In the genomic region with DNA sequence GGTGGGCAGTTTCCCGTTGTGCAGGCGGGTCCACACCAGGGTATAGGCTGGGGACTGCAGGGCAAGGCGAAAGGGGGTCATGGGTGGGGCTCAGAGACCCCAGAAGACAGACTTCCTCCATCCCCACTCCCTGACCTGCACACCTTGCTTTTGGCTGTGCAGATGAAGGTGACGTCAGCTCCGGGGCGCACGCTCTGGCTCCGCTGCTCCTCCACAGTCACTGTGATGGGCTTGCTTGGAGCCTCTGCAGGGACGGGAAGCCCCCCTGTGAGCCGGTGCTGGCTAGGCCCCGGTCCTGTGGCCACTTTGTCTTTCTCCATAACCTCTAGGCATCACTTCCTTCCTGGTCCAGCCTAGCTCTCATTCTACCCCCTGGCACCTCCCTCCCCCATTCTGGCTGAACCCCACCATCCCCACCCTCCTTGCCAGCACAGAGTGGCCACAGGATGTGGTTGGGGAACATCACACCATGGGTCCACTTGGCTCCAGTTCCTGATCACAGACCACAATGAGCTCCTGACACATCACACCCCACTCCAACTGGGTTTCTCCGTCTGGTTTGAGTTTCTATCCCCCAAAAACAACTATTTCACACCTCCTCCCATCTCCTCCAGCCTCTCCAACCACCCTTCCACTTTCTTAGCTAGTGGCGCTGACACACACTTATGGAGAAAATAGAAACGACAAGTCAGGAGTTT, we compare ENCODE assay signal across 19 cellular contexts. TPM values are rescaled to one million over a fixed set of nuclear protein-coding genes. Genes with fewer than 3 reads are reported as not detected.
DNase-seq lines count a peak whose midpoint lies in the region; ATAC-seq and TF ChIP-seq lines count a peak whose summit lies in the region.
"Had no signal": no experiment of that assay in that cellular context is flagged by ENCODE, and none has a peak within 500 bp of the region (broad histone marks: within the 10 kb centered on the region; RNA-seq: fewer than 3 reads in every experiment).

No MANE protein-coding gene starts in this region.

- no peak overlapping the region for H4K8ac ChIP-seq in H9 (replicated peaks; ENCODE audit: insufficient read length, low read depth, low read length)

- H3K27ac Mint-ChIP-seq in H9 = peak overlapping the region in 2 of 3 experiments; percentile 52 to 54; a peak in 3 of 7 replicates
- peak overlapping the region in 4 of 6 donors; percentile 36 to 78 (median 72) for H3K27ac Mint-ChIP-seq in immature natural killer cell
- H3K27ac Mint-ChIP-seq: activated naive CD8-positive, alpha-beta T cell had no signal

- peaks cover 97% of the 10 kb centered on the region for H3K36me3 ChIP-seq in adipocyte (ENCODE audit: control insufficient read depth, insufficient read depth, low read length, severe bottlenecking)

- H3T11ph ChIP-seq in H9 (ENCODE audit: low read length) = no peak overlapping the region

- H4K5ac ChIP-seq in H9 (ENCODE audit: insufficient read length, low read depth, low read length) = no peak overlapping the region

- H4K20me1 ChIP-seq in H9 (ENCODE audit: control insufficient read depth, insufficient read depth, insufficient read length) = no peaks in the 10 kb centered on the region

- H3K4me1 ChIP-seq in H9 (ENCODE audit: insufficient read depth, low read length) (no peaks in the 10 kb centered on the region), adipocyte (ENCODE audit: control insufficient read depth, insufficient read depth, low read length) (peaks cover 17% of the 10 kb centered on the region)
- H3K4me1 ChIP-seq: colonic mucosa had no signal

- no peaks in the 10 kb centered on the region for H3K9me3 ChIP-seq in H9 (ENCODE audit: control insufficient read depth, low read depth, low read length)
- H3K9me3 ChIP-seq in adipocyte (ENCODE audit: control insufficient read depth, low read length) = no peaks in the 10 kb centered on the region
- H3K9me3 ChIP-seq: colonic mucosa, right atrium auricular region, stomach had no signal

- TF ChIP-seq CTCF in AG09309 (IDR thresholded peaks at IDR 0.05; ENCODE audit: control insufficient read depth, insufficient read depth, low read depth, low read length, missing control alignments) (no peak), H9 (conservative IDR thresholded peaks at IDR 0.05) (no peak)

- H3K23ac ChIP-seq in H9 (ENCODE audit: insufficient read length, low read depth, low read length) = no peak overlapping the region

- no peak overlapping the region for H2BK15ac ChIP-seq in H9 (ENCODE audit: low read depth, low read length)

- H3K23me2 ChIP-seq in H9 (ENCODE audit: insufficient read length, low read depth, low read length, poor library complexity, severe bottlenecking) = no peaks in the 10 kb centered on the region

- H3K36me3 Mint-ChIP-seq in H9 (ENCODE audit: insufficient read depth in 1 of 3, low read depth in 3 of 3) (peaks cover 26 to 70% (median 69%) of the 10 kb centered on the region in 3 experiments; a peak in 6 of 7 replicates), immature natural killer cell (no peaks in the 10 kb centered on the region)
- H3K36me3 Mint-ChIP-seq: activated naive CD8-positive, alpha-beta T cell had no signal

- H2BK20ac ChIP-seq in H9 (ENCODE audit: low read depth, low read length, poor library complexity, severe bottlenecking) = no peak overlapping the region

- H3K27ac ChIP-seq in H9 (ENCODE audit: insufficient read length, low read depth, low read length) = no peak overlapping the region
- H3K27ac ChIP-seq: colonic mucosa had no signal

- H4K91ac ChIP-seq in H9 (ENCODE audit: insufficient read length, low read depth, low read length) = no peak overlapping the region

- H3K9me3 Mint-ChIP-seq in H9 (no peaks in the 10 kb centered on the region), immature natural killer cell (no peaks in the 10 kb centered on the region)

- no peaks in the 10 kb centered on the region for H3K27me3 ChIP-seq in H9 (ENCODE audit: insufficient read depth, low read length)
- H3K27me3 ChIP-seq in adipocyte (replicated peaks; ENCODE audit: control insufficient read depth, insufficient read depth, low read length) = no peaks in the 10 kb centered on the region
- H3K27me3 ChIP-seq: colonic mucosa, right atrium auricular region, stomach had no signal

- H3K4me1 Mint-ChIP-seq in H9 (no peaks in the 10 kb centered on the region), immature natural killer cell (peaks cover 22% of the 10 kb centered on the region in 2 donors)

- H2BK12ac ChIP-seq in H9 (ENCODE audit: insufficient read length, low read depth, low read length) = no peak overlapping the region

- H3K79me2 ChIP-seq in H9 (ENCODE audit: insufficient read depth, low read length) = no peaks in the 10 kb centered on the region

- no peak overlapping the region for H2BK5ac ChIP-seq in H9 (ENCODE audit: insufficient read length, low read length)

- H3K4ac ChIP-seq in H9 (ENCODE audit: low read depth, low read length) = no peak overlapping the region

- no peak overlapping the region for H3K56ac ChIP-seq in H9 (ENCODE audit: insufficient read length, low read depth, low read length)

- ATAC-seq in HG02678 (IDR thresholded peaks at IDR 0.05; ENCODE audit: unreplicated experiment) = no peak
- ATAC-seq in HG03025 (IDR thresholded peaks at IDR 0.05; ENCODE audit: low FRiP score, unreplicated experiment) = no peak
- ATAC-seq: Right ventricle myocardium inferior had no signal

- no peak overlapping the region for H3K9ac ChIP-seq in H9 (ENCODE audit: extremely low read depth, insufficient read length, low read length)
- H3K9ac ChIP-seq in adipocyte (ENCODE audit: low read length) = peak overlapping the region; percentile 8

- H3K4me3 Mint-ChIP-seq in H9 = no peak overlapping the region
- peak overlapping the region in 3 of 5 donors; percentile 25 to 64 (median 60) for H3K4me3 Mint-ChIP-seq in immature natural killer cell
- H3K4me3 Mint-ChIP-seq: activated naive CD8-positive, alpha-beta T cell had no signal

- DNase-seq in AG09309 (ENCODE audit: low read depth) = peak; percentile 35
- no peak for DNase-seq in H9
- DNase-seq in adipocyte (ENCODE audit: low read depth) = no peak
- peak; percentile 18 to 44 (median 33) for DNase-seq in immature natural killer cell
- no peak for DNase-seq in activated CD4-positive, alpha-beta T cell treated with anti-CD3 and anti-CD28 coated beads, Interleukin-2, amount 50 U/mL, for 48 hours
- no peak for DNase-seq in RKO (ENCODE audit: low spot score)
- DNase-seq: colonic mucosa, GDM1, NCI-H1436 treated with DMSO at 0.1 percent for 48 hours, NCI-H526, stomach had no signal

- no peak overlapping the region for H3K14ac ChIP-seq in H9 (ENCODE audit: insufficient read depth, low read length)

- H3K27me3 Mint-ChIP-seq in H9 (ENCODE audit: low read depth) = no peaks in the 10 kb centered on the region
- H3K27me3 Mint-ChIP-seq in immature natural killer cell (ENCODE audit: low read depth in 3 of 3) = peaks cover 3 to 5% (median 3%) of the 10 kb centered on the region in 3 donors
- H3K27me3 Mint-ChIP-seq: activated naive CD8-positive, alpha-beta T cell had no signal

- H2BK120ac ChIP-seq in H9 (ENCODE audit: low read depth, low read length, poor library complexity, severe bottlenecking) = no peak overlapping the region

- no peak overlapping the region for H3K4me2 ChIP-seq in H9 (ENCODE audit: insufficient read depth, insufficient read length, low read length)

- no peak overlapping the region for H2AK5ac ChIP-seq in H9 (ENCODE audit: insufficient read length, low read length)

- no peak overlapping the region for H2AFZ ChIP-seq in H9 (ENCODE audit: low read length)

- H3K4me3 ChIP-seq in AG09309 (ENCODE audit: control insufficient read depth, low read depth, low read length) (no peak overlapping the region), adipocyte (ENCODE audit: low read length) (no peak overlapping the region)
- H3K4me3 ChIP-seq: colonic mucosa, right atrium auricular region, stomach had no signal

- WGBS in H9 (ENCODE audit: extremely low coverage, insufficient read length, low lambda C conversion rate) = no CpG with 5 or more reads among the region's 14 CpGs

- H3K79me1 ChIP-seq in H9 (ENCODE audit: insufficient read depth, low read depth, low read length, poor library complexity, severe bottlenecking) = no peaks in the 10 kb centered on the region

- H3K18ac ChIP-seq in H9 (ENCODE audit: insufficient read length, low read depth, low read length) = no peak overlapping the region

RNA-seq across cellular contexts. Expression of gene LDLRAD2, which starts 45.2 kb away (rescaled TPM):
- 0.88 and 1.0 TPM in 2 replicates for total RNA-seq in H9 (2021)
- under 1 TPM in 2 of 3 donors, not detected in 1; 0.12 to 0.29 TPM for polyA plus RNA-seq in immature natural killer cell
- total RNA-seq: fibroblast of villous mesenchyme, kidney epithelial cell, right atrium auricular region, Right ventricle myocardium inferior had no signal
- polyA plus RNA-seq: BJ had no signal

Comparison
In these comparisons a context has a peak if more than half of its experiments do, and no peak if none do; other contexts are left out.
1. DNase-seq: peak in AG09309 (single experiment) and immature natural killer cell (3 of 3); none in H9 (single experiment), adipocyte (single experiment), activated CD4-positive, alpha-beta T cell treated with anti-CD3 and anti-CD28 coated beads, Interleukin-2, amount 50 U/mL, for 48 hours (0 of 2) and RKO (single experiment).
2. H3K4me3 Mint-ChIP-seq: peak in immature natural killer cell (3 of 5); none in H9 (0 of 2).